ENCODE assay signal across 8 cellular contexts in genomic region chr16:1474471-1474795, GRCh38. TPM values are rescaled to one million over a fixed set of nuclear protein-coding genes. Genes with fewer than 3 reads are reported as not detected.
DNase-seq lines count a peak whose midpoint lies in the region; ATAC-seq and TF ChIP-seq lines count a peak whose summit lies in the region.

No MANE protein-coding gene starts in this region.

- POLR2A ChIA-PET in activated CD4-positive, alpha-beta T cell treated with anti-CD3 and anti-CD28 coated beads, Interleukin-2, amount 10 ng/mL, durations not matched to agents 7 days and 5 days (lab: Charles Lee): no interaction called here

- H3K36me3 ChIP-seq in muscle layer of duodenum (ENCODE audit: control insufficient read depth in 1 of 2, insufficient read depth in 2 of 2, low read length in 2 of 2): no peaks in the 10 kb centered on the region

- peak overlapping the region; percentile 72 for H3K4me3 Mint-ChIP-seq in activated CD4-positive, alpha-beta T cell treated with anti-CD3 and anti-CD28 coated beads, Interleukin-2, amount 10 ng/mL, durations not matched to agents 7 days and 5 days
- peak overlapping the region; percentile 81 for H3K4me3 Mint-ChIP-seq in chondrocyte (ENCODE audit: unreplicated experiment)

- CTCF ChIA-PET in activated CD4-positive, alpha-beta T cell treated with anti-CD3 and anti-CD28 coated beads, Interleukin-2, amount 10 ng/mL, durations not matched to agents 7 days and 5 days (lab: Charles Lee): no interaction called here

- no peaks in the 10 kb centered on the region for H3K36me3 Mint-ChIP-seq in activated CD4-positive, alpha-beta T cell treated with anti-CD3 and anti-CD28 coated beads, Interleukin-2, amount 10 ng/mL, durations not matched to agents 7 days and 5 days (ENCODE audit: low read depth)
- no peaks in the 10 kb centered on the region for H3K36me3 Mint-ChIP-seq in chondrocyte (ENCODE audit: low read depth)

- peaks cover 3 to 42% of the 10 kb centered on the region in 2 donors for H3K4me1 ChIP-seq in muscle layer of duodenum (ENCODE audit: control insufficient read depth in 1 of 2, insufficient read depth in 2 of 2, low read length in 2 of 2)

- no peaks in the 10 kb centered on the region for H3K27me3 Mint-ChIP-seq in activated CD4-positive, alpha-beta T cell treated with anti-CD3 and anti-CD28 coated beads, Interleukin-2, amount 10 ng/mL, durations not matched to agents 7 days and 5 days
- no peaks in the 10 kb centered on the region for H3K27me3 Mint-ChIP-seq in chondrocyte (ENCODE audit: low read depth)

- peak overlapping the region; percentile 41 for H3K27ac Mint-ChIP-seq in activated CD4-positive, alpha-beta T cell treated with anti-CD3 and anti-CD28 coated beads, Interleukin-2, amount 10 ng/mL, durations not matched to agents 7 days and 5 days
- peak overlapping the region; percentile 85 for H3K27ac Mint-ChIP-seq in chondrocyte (ENCODE audit: unreplicated experiment)

- ATAC-seq in HG03558 (IDR thresholded peaks at IDR 0.05; ENCODE audit: extremely low read depth, unreplicated experiment) (peak; percentile 13), HG02870 (IDR thresholded peaks at IDR 0.05; ENCODE audit: unreplicated experiment) (no peak)

- no peak overlapping the region for H3K27ac ChIP-seq in muscle layer of duodenum (ENCODE audit: low read length)

- H3K9me3 Mint-ChIP-seq in activated CD4-positive, alpha-beta T cell treated with anti-CD3 and anti-CD28 coated beads, Interleukin-2, amount 10 ng/mL, durations not matched to agents 7 days and 5 days: no peaks in the 10 kb centered on the region
- peaks cover 3% of the 10 kb centered on the region for H3K9me3 Mint-ChIP-seq in chondrocyte (ENCODE audit: low read depth)

- H3K4me1 Mint-ChIP-seq in activated CD4-positive, alpha-beta T cell treated with anti-CD3 and anti-CD28 coated beads, Interleukin-2, amount 10 ng/mL, durations not matched to agents 7 days and 5 days: peaks cover 32% of the 10 kb centered on the region
- H3K4me1 Mint-ChIP-seq in chondrocyte (ENCODE audit: low read depth): peaks cover 38% of the 10 kb centered on the region

- DNase-seq in activated CD4-positive, alpha-beta T cell treated with anti-CD3 and anti-CD28 coated beads, Interleukin-2, amount 10 ng/mL, durations not matched to agents 7 days and 5 days: no peak
- DNase-seq in activated CD4-positive, alpha-beta T cell treated with anti-CD3 and anti-CD28 coated beads for 48 hours: no peak
- DNase-seq in chondrocyte (ENCODE audit: low spot score) (no peak), NCI-H1436 (lab: John Stamatoyannopoulos, UW) (no peak), NCI-H2029 (lab: John Stamatoyannopoulos, UW) (no peak)

- H3K4me3 ChIP-seq in muscle layer of duodenum (ENCODE audit: low read depth in 1 of 2, low read length in 2 of 2): peak overlapping the region; percentile 80 to 91

- H3K27me3 ChIP-seq in muscle layer of duodenum (ENCODE audit: low read depth, low read length): no peaks in the 10 kb centered on the region

- TF ChIP-seq CTCF in chondrocyte (IDR thresholded peaks at IDR 0.05): no peak

- H3K9me3 ChIP-seq in muscle layer of duodenum (ENCODE audit: control insufficient read depth in 1 of 2, low read length in 2 of 2): no peaks in the 10 kb centered on the region

RNA-seq across cellular contexts. Expression of gene CLCN7, which starts 0.4 kb away (rescaled TPM):
- 10 to 100 TPM; 58.3 to 64.0 TPM for total RNA-seq in activated CD4-positive, alpha-beta T cell treated with anti-CD3 and anti-CD28 coated beads, Interleukin-2, amount 10 ng/mL, durations not matched to agents 7 days and 5 days
- 81.7 to 97.0 TPM (median 95.2 TPM) in 3 replicates for total RNA-seq in chondrocyte

RNA-seq across cellular contexts. Expression of gene PTX4, which starts 14.3 kb away (rescaled TPM):
- not detected for total RNA-seq in activated CD4-positive, alpha-beta T cell treated with anti-CD3 and anti-CD28 coated beads, Interleukin-2, amount 10 ng/mL, durations not matched to agents 7 days and 5 days
- total RNA-seq in chondrocyte: not detected in 3 replicates

RNA-seq across cellular contexts. Expression of gene TELO2, which starts 18.7 kb away (rescaled TPM):
- total RNA-seq in activated CD4-positive, alpha-beta T cell treated with anti-CD3 and anti-CD28 coated beads, Interleukin-2, amount 10 ng/mL, durations not matched to agents 7 days and 5 days: 10 to 100 TPM; 49.1 to 65.5 TPM
- total RNA-seq in chondrocyte: 19.3 to 30.9 TPM (median 21.7 TPM) in 3 replicates

RNA-seq across cellular contexts. Expression of gene CCDC154, which starts 30.1 kb away (rescaled TPM):
- total RNA-seq in activated CD4-positive, alpha-beta T cell treated with anti-CD3 and anti-CD28 coated beads, Interleukin-2, amount 10 ng/mL, durations not matched to agents 7 days and 5 days: 1 to 10 TPM; 1.9 to 2.7 TPM
- 0.51 to 2.0 TPM (median 1.3 TPM) in 3 replicates for total RNA-seq in chondrocyte

RNA-seq across cellular contexts. Expression of gene PERCC1, which starts 43.6 kb away (rescaled TPM):
- not detected for total RNA-seq in activated CD4-positive, alpha-beta T cell treated with anti-CD3 and anti-CD28 coated beads, Interleukin-2, amount 10 ng/mL, durations not matched to agents 7 days and 5 days
- total RNA-seq in chondrocyte: not detected in 3 replicates
